27 cellular contexts compared by ENCODE assay signal in genomic region chr21:24217141-24217540, GRCh38.
"Had no signal": no experiment of that assay in that cellular context is flagged by ENCODE, and none has a peak within 500 bp of the region (broad histone marks: within the 10 kb centered on the region; RNA-seq: fewer than 3 reads in every experiment).

No MANE protein-coding gene starts in this region.

- H3K27me3 Mint-ChIP-seq: naive thymus-derived CD4-positive, alpha-beta T cell; natural killer cell treated with Interleukin-12 subunit alpha and Interleukin-12 subunit beta and Interleukin-15 and Interleukin-18, amount 100 ng/mL, for 72 hours; stimulated activated naive CD8-positive, alpha-beta T cell treated with anti-CD3 and anti-CD28 coated beads, Interleukin-15, Interleukin-2, amounts not matched to agents 100 ng/mL and 50 ng/mL, for 24 hours had no signal

- H3K36me3 Mint-ChIP-seq: immature natural killer cell; naive thymus-derived CD4-positive, alpha-beta T cell; natural killer cell treated with Interleukin-12 subunit alpha and Interleukin-12 subunit beta and Interleukin-15 and Interleukin-18, amount 100 ng/mL, for 72 hours; stimulated activated effector memory CD8-positive, alpha-beta T cell treated with anti-CD3 and anti-CD28 coated beads, Interleukin-12 subunit alpha, Interleukin-12 subunit beta, amount 100 ng/mL, for 72 hours had no signal

- H3K27ac Mint-ChIP-seq: immature natural killer cell; natural killer cell treated with Interleukin-12 subunit alpha and Interleukin-12 subunit beta and Interleukin-15 and Interleukin-18, amount 100 ng/mL, for 72 hours; stimulated activated effector memory CD8-positive, alpha-beta T cell treated with anti-CD3 and anti-CD28 coated beads, Interleukin-12 subunit alpha, Interleukin-12 subunit beta, amount 100 ng/mL, for 72 hours; stimulated activated naive CD8-positive, alpha-beta T cell treated with anti-CD3 and anti-CD28 coated beads, Interleukin-15, Interleukin-2, amounts not matched to agents 100 ng/mL and 50 ng/mL, for 24 hours had no signal

- DNase-seq: hypothalamus; immature natural killer cell; kidney; left colon; left lung; lower lobe of right lung; midbrain; mucosa of descending colon; naive thymus-derived CD4-positive, alpha-beta T cell; nucleus accumbens; pancreas; posterior cingulate gyrus; retina; right cardiac atrium; stimulated activated CD4-positive, alpha-beta T cell treated with anti-CD3 and anti-CD28 coated beads, Interleukin-12 subunit alpha, Interleukin-12 subunit beta, amount 100 ng/mL, for 4 hours; stimulated activated CD4-positive, alpha-beta T cell treated with anti-CD3 and anti-CD28 coated beads, Interleukin-15, amount 100 ng/mL, for 24 hours; stimulated activated CD4-positive, alpha-beta T cell treated with anti-CD3 and anti-CD28 coated beads, Interleukin-2, amount 100 ng/mL, for 24 hours; stimulated activated CD4-positive, alpha-beta T cell treated with anti-CD3 and anti-CD28 coated beads, Interleukin-4, amount 100 ng/mL, for 24 hours; stimulated activated naive CD4-positive, alpha-beta T cell; tibial artery; trophoblast cell; upper lobe of right lung had no signal

- H3K9me3 Mint-ChIP-seq: stimulated activated naive CD8-positive, alpha-beta T cell treated with anti-CD3 and anti-CD28 coated beads, Interleukin-15, Interleukin-2, amounts not matched to agents 100 ng/mL and 50 ng/mL, for 24 hours had no signal

- H3K4me3 Mint-ChIP-seq: immature natural killer cell; naive thymus-derived CD4-positive, alpha-beta T cell; natural killer cell treated with Interleukin-12 subunit alpha and Interleukin-12 subunit beta and Interleukin-15 and Interleukin-18, amount 100 ng/mL, for 72 hours; neural crest cell; stimulated activated effector memory CD8-positive, alpha-beta T cell treated with anti-CD3 and anti-CD28 coated beads, Interleukin-12 subunit alpha, Interleukin-12 subunit beta, amount 100 ng/mL, for 72 hours; stimulated activated naive CD8-positive, alpha-beta T cell treated with anti-CD3 and anti-CD28 coated beads, Interleukin-15, Interleukin-2, amounts not matched to agents 100 ng/mL and 50 ng/mL, for 24 hours had no signal

- H3K4me1 Mint-ChIP-seq: immature natural killer cell; naive thymus-derived CD4-positive, alpha-beta T cell; neural crest cell; stimulated activated effector memory CD8-positive, alpha-beta T cell treated with anti-CD3 and anti-CD28 coated beads, Interleukin-12 subunit alpha, Interleukin-12 subunit beta, amount 100 ng/mL, for 72 hours had no signal

- ATAC-seq: left colon; left lung; lower lobe of right lung; mucosa of descending colon; naive thymus-derived CD4-positive, alpha-beta T cell; natural killer cell treated with Interleukin-12 subunit alpha and Interleukin-12 subunit beta and Interleukin-15 and Interleukin-18, amount 100 ng/mL, for 72 hours; pancreas; right cardiac atrium; sciatic nerve; stimulated activated effector memory CD8-positive, alpha-beta T cell treated with anti-CD3 and anti-CD28 coated beads, Interleukin-12 subunit alpha, Interleukin-12 subunit beta, amount 100 ng/mL, for 72 hours; upper lobe of right lung had no signal
